ENCODE assay signal across 35 cellular contexts in the genomic region with DNA sequence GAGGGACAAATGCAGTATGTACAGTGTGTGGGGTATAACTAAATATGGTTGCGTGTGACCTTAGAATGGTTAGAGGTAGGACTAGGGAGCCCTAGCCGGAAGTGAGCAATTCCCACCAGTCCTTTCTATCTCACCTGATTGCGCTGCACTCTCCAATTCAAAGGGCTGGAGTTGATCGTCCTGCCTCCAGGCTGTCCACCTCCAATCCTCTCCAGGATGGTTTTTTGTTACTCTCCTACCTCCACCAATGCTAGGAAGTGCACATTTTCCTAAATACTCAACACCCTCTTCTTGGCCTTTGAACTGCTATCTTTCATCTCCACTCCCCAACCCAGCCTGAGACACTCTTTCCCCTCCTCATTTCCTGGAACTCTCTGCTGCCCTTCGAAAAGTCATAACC.
"Had no signal": no experiment of that assay in that cellular context is flagged by ENCODE, and none has a peak within 500 bp of the region (broad histone marks: within the 10 kb centered on the region; RNA-seq: fewer than 3 reads in every experiment).

No MANE protein-coding gene starts in this region.

- H3K27me3 ChIP-seq: MG63 had no signal

- H3K36me3 ChIP-seq: MG63 had no signal

- DNase-seq: Karpas-422, Kasumi-1, MG63, MM.1S, MV-4-11, NCI-H1048, NCI-H1092, NCI-H1092 treated with DMSO at 0.1 percent for 48 hours, NCI-H1105, NCI-H1105 treated with DMSO at 0.1 percent for 48 hours, NCI-H1417, NCI-H1417 treated with DMSO at 0.1 percent for 48 hours, NCI-H1436, NCI-H1436 treated with DMSO at 0.1 percent for 48 hours, NCI-H146, NCI-H1694, NCI-H1694 treated with DMSO at 0.1 percent for 48 hours, NCI-H187, NCI-H187 treated with DMSO at 0.1 percent for 48 hours, NCI-H1930, NCI-H2029, NCI-H2029 treated with DMSO at 0.1 percent for 48 hours, NCI-H2081, NCI-H2081 treated with DMSO at 0.1 percent for 48 hours, NCI-H2107, NCI-H2171, NCI-H2171 treated with DMSO at 0.1 percent for 48 hours, NCI-H226, NCI-H345, NCI-H446, NCI-H446 treated with DMSO at 0.1 percent for 48 hours, NCI-H510A, NCI-H510A treated with DMSO at 0.1 percent for 48 hours, NCI-H524, NCI-H524 treated with DMSO at 0.1 percent for 48 hours had no signal

- H3K4me3 ChIP-seq: MG63 had no signal

- H3K9me3 ChIP-seq: MG63 had no signal
